8 cellular contexts compared by ENCODE assay signal in genomic region chr6:7776509-7776908, GRCh38. TPM values are rescaled to one million over a fixed set of nuclear protein-coding genes. Genes with fewer than 3 reads are reported as not detected.
"Had no signal": no experiment of that assay in that cellular context is flagged by ENCODE, and none has a peak within 500 bp of the region (broad histone marks: within the 10 kb centered on the region; RNA-seq: fewer than 3 reads in every experiment).

No MANE protein-coding gene starts in this region.

- FAIRE-seq: HTR-8/SVneo, K562 had no signal

- H3K4me3 ChIP-seq: K562 had no signal

- H3K9ac ChIP-seq: KMS-11 had no signal

- DNase-seq: IMR-90, KBM-7, KG1 had no signal

- H3K27ac ChIP-seq: HL-60, KMS-11 had no signal

- H3K4me2 ChIP-seq: KMS-11 had no signal

RNA-seq across cellular contexts. Expression of gene BMP6, which starts 50.6 kb away (rescaled TPM):
- total RNA-seq: HT-29 had no signal
